ENCODE assay signal across 26 cellular contexts in the genomic region with DNA sequence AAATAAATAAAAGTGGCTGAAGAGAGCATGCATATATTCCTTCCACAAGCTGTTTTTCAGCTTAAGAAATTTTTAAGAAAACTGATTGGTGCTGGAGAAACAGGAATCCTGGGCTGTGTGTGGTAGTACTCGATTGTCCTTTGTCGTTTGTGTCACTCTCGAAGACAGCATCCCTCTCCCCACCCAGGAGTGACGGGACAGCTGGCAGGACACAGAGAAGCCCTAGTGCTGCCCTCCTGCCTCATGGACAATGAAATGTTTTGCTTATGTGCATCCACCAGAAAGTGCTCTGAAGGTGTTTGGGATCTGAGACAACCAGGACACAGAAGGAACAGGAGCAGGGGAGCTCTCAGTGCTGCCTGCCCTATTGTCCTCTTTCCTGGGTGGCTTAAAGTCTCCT. TPM values are rescaled to one million over a fixed set of nuclear protein-coding genes. Genes with fewer than 3 reads are reported as not detected.
DNase-seq lines count a peak whose midpoint lies in the region; TF ChIP-seq lines count a peak whose summit lies in the region.
"Had no signal": no experiment of that assay in that cellular context is flagged by ENCODE, and none has a peak within 500 bp of the region (broad histone marks: within the 10 kb centered on the region; RNA-seq: fewer than 3 reads in every experiment).

No MANE protein-coding gene starts in this region.

- H3K4me3 ChIP-seq in endodermal cell (ENCODE audit: low read length): no peak overlapping the region
- H3K4me3 ChIP-seq: BLaER1, left lung had no signal

- peaks cover 29% of the 10 kb centered on the region for H3K36me3 Mint-ChIP-seq in activated naive CD8-positive, alpha-beta T cell treated with anti-CD3 and anti-CD28 coated beads for 36 hours
- H3K36me3 Mint-ChIP-seq in endodermal cell (ENCODE audit: low read depth): peaks cover 3% of the 10 kb centered on the region
- H3K36me3 Mint-ChIP-seq in nephron progenitor cell (ENCODE audit: low read depth): no peaks in the 10 kb centered on the region

- no peaks in the 10 kb centered on the region for H3K4me1 ChIP-seq in endodermal cell (ENCODE audit: control insufficient read depth, insufficient read depth, low read length)
- H3K4me1 ChIP-seq: foreskin keratinocyte had no signal

- no peak overlapping the region for H3K9ac ChIP-seq in endodermal cell (ENCODE audit: extremely low read depth, low read length, poor library complexity, severe bottlenecking)
- H3K9ac ChIP-seq: BLaER1 had no signal

- no peak overlapping the region for H3K4me3 Mint-ChIP-seq in activated naive CD8-positive, alpha-beta T cell treated with anti-CD3 and anti-CD28 coated beads for 36 hours
- H3K4me3 Mint-ChIP-seq in endodermal cell (no peak overlapping the region), nephron progenitor cell (no peak overlapping the region)
- H3K4me3 Mint-ChIP-seq: activated CD4-positive, alpha-beta T cell treated with anti-CD3 and anti-CD28 coated beads, Interleukin-2, amount 10 ng/mL, durations not matched to agents 24 days and 14 days; activated T-helper 1 cell treated with anti-CD3 and anti-CD28 coated beads, Interleukin-12 subunit alpha, Interleukin-12 subunit beta, Interleukin-2, Interleukin-4 antibody, amounts not matched to agents 30 ng/mL and 10 ng/mL and 1 ng/mL, durations not matched to agents 14 hours and 24 hours and 36 hours had no signal

- H3K27me3 Mint-ChIP-seq in activated naive CD8-positive, alpha-beta T cell treated with anti-CD3 and anti-CD28 coated beads for 36 hours: no peaks in the 10 kb centered on the region
- H3K27me3 Mint-ChIP-seq in endodermal cell (ENCODE audit: insufficient read depth) (no peaks in the 10 kb centered on the region), nephron progenitor cell (ENCODE audit: low read depth, poor library complexity) (peaks cover 8% of the 10 kb centered on the region)
- H3K27me3 Mint-ChIP-seq: activated CD4-positive, alpha-beta T cell treated with anti-CD3 and anti-CD28 coated beads, Interleukin-2, amount 10 ng/mL, durations not matched to agents 24 days and 14 days had no signal

- H3K27me3 ChIP-seq in endodermal cell (ENCODE audit: control insufficient read depth, insufficient read depth, low read length, poor library complexity, severe bottlenecking): no peaks in the 10 kb centered on the region
- H3K27me3 ChIP-seq: BLaER1, foreskin keratinocyte, left lung had no signal

- TF ChIP-seq CTCF in endodermal cell (conservative IDR thresholded peaks at IDR 0.05) (no peak), nephron progenitor cell (IDR thresholded peaks at IDR 0.05) (no peak)

- peaks cover 8% of the 10 kb centered on the region for H3K9me3 Mint-ChIP-seq in activated naive CD8-positive, alpha-beta T cell treated with anti-CD3 and anti-CD28 coated beads for 36 hours
- H3K9me3 Mint-ChIP-seq in endodermal cell (peaks cover 17% of the 10 kb centered on the region), nephron progenitor cell (peaks cover 5% of the 10 kb centered on the region)
- H3K9me3 Mint-ChIP-seq: activated CD4-positive, alpha-beta T cell treated with anti-CD3 and anti-CD28 coated beads, Interleukin-2, amount 10 ng/mL, durations not matched to agents 24 days and 14 days; activated T-helper 1 cell treated with anti-CD3 and anti-CD28 coated beads, Interleukin-12 subunit alpha, Interleukin-12 subunit beta, Interleukin-2, Interleukin-4 antibody, amounts not matched to agents 30 ng/mL and 10 ng/mL and 1 ng/mL, durations not matched to agents 14 hours and 24 hours and 36 hours had no signal

- no peak overlapping the region for H3K27ac ChIP-seq in endodermal cell (ENCODE audit: low read depth, low read length)
- H3K27ac ChIP-seq: BLaER1, foreskin keratinocyte, left lung, VCaP had no signal

- H3K4me1 Mint-ChIP-seq in activated naive CD8-positive, alpha-beta T cell treated with anti-CD3 and anti-CD28 coated beads for 36 hours: peaks cover 42% of the 10 kb centered on the region
- peaks cover 6% of the 10 kb centered on the region for H3K4me1 Mint-ChIP-seq in endodermal cell
- peaks cover 14% of the 10 kb centered on the region for H3K4me1 Mint-ChIP-seq in nephron progenitor cell

- DNase-seq in Ammon's horn (ENCODE audit: low spot score) (peak; percentile 72), endodermal cell (peak; percentile 30), nephron progenitor cell (no peak), AML-193 (lab: John Stamatoyannopoulos, UW) (no peak), COR-L47 (lab: John Stamatoyannopoulos, UW) (no peak), germinal center (ENCODE audit: low spot score) (no peak), NCI-H510A treated with DMSO at 0.1 percent for 48 hours (lab: John Stamatoyannopoulos, UW) (no peak)
- no peak for DNase-seq in activated naive CD8-positive, alpha-beta T cell treated with anti-CD3 and anti-CD28 coated beads for 36 hours
- DNase-seq: activated CD4-positive, alpha-beta T cell treated with anti-CD3 and anti-CD28 coated beads, Interleukin-2, amount 10 ng/mL, durations not matched to agents 24 days and 14 days; activated naive CD4-positive, alpha-beta T cell treated with anti-CD3 and anti-CD28 coated beads, Interleukin-2, amount 50 U/mL, for 16 hours; effector CD4-positive, alpha-beta T cell; EL; foreskin keratinocyte; left lung; NCI-H1048; NCI-H187 treated with DMSO at 0.1 percent for 48 hours; NCI-H226; NCI-H748 treated with DMSO at 0.1 percent for 48 hours; RPMI8226; T-helper 2 cell had no signal

- no peaks in the 10 kb centered on the region for H3K36me3 ChIP-seq in endodermal cell (ENCODE audit: control insufficient read depth, insufficient read depth, low read length)

- WGBS in endodermal cell (ENCODE audit: insufficient coverage in 1 of 2, insufficient read length in 1 of 2), 2 experiments: 96% methylated on average over 4 of the region's 4 CpGs; no CpG with 5 or more reads in 1 of the 2 experiments

- H3K27ac Mint-ChIP-seq in activated naive CD8-positive, alpha-beta T cell treated with anti-CD3 and anti-CD28 coated beads for 36 hours: peak overlapping the region; percentile 25
- H3K27ac Mint-ChIP-seq in endodermal cell (no peak overlapping the region), nephron progenitor cell (peak overlapping the region; percentile 41)
- H3K27ac Mint-ChIP-seq: activated CD4-positive, alpha-beta T cell treated with anti-CD3 and anti-CD28 coated beads, Interleukin-2, amount 10 ng/mL, durations not matched to agents 24 days and 14 days; activated T-helper 1 cell treated with anti-CD3 and anti-CD28 coated beads, Interleukin-12 subunit alpha, Interleukin-12 subunit beta, Interleukin-2, Interleukin-4 antibody, amounts not matched to agents 30 ng/mL and 10 ng/mL and 1 ng/mL, durations not matched to agents 14 hours and 24 hours and 36 hours had no signal

- H3K9me3 ChIP-seq in endodermal cell (ENCODE audit: control insufficient read depth, low read length): no peaks in the 10 kb centered on the region
- H3K9me3 ChIP-seq: BLaER1, left lung had no signal

RNA-seq across cellular contexts. Expression of gene PLAAT4, which starts 12.8 kb away (rescaled TPM):
- 10 to 100 TPM; 34.2 to 40.5 TPM for total RNA-seq in activated naive CD8-positive, alpha-beta T cell treated with anti-CD3 and anti-CD28 coated beads for 36 hours
- total RNA-seq in endodermal cell: under 1 TPM in 1 of 2 donors, not detected in 1; 0.58 TPM
- not detected for polyA plus RNA-seq in endodermal cell (2013, experiment 1 of 2)
- polyA plus RNA-seq in endodermal cell (2013, experiment 2 of 2): not detected
- polyA plus RNA-seq: neural cell had no signal

RNA-seq across cellular contexts. Expression of gene PLAAT2, which starts 13.8 kb away (rescaled TPM):
- 1 to 10 TPM in 1 of 2 experiments, under 1 TPM in 1; 0.52 to 1.0 TPM for total RNA-seq in activated naive CD8-positive, alpha-beta T cell treated with anti-CD3 and anti-CD28 coated beads for 36 hours
- not detected for total RNA-seq in endodermal cell
- polyA plus RNA-seq in endodermal cell (2013, experiment 1 of 2): not detected
- polyA plus RNA-seq in endodermal cell (2013, experiment 2 of 2): not detected
- total RNA-seq: activated CD4-positive, alpha-beta T cell treated with anti-CD3 and anti-CD28 coated beads, Interleukin-2, amount 10 ng/mL, durations not matched to agents 24 days and 14 days; activated T-helper 1 cell treated with anti-CD3 and anti-CD28 coated beads, Interleukin-12 subunit alpha, Interleukin-12 subunit beta, Interleukin-2, Interleukin-4 antibody, amounts not matched to agents 30 ng/mL and 10 ng/mL and 1 ng/mL, durations not matched to agents 14 hours and 24 hours and 36 hours; foreskin keratinocyte; posterior vena cava; urinary bladder had no signal
- polyA plus RNA-seq: neural cell, urinary bladder had no signal

RNA-seq across cellular contexts. Expression of gene LGALS12, which starts 43.5 kb away (rescaled TPM):
- not detected for total RNA-seq in activated naive CD8-positive, alpha-beta T cell treated with anti-CD3 and anti-CD28 coated beads for 36 hours
- 10 to 100 TPM in 1 of 2 donors, 1 to 10 TPM in 1; 6.7 to 15.9 TPM for total RNA-seq in endodermal cell
- polyA plus RNA-seq in endodermal cell (2013, experiment 1 of 2): 0.50 TPM
- polyA plus RNA-seq in endodermal cell (2013, experiment 2 of 2): 0.62 TPM
- total RNA-seq: activated CD4-positive, alpha-beta T cell treated with anti-CD3 and anti-CD28 coated beads, Interleukin-2, amount 10 ng/mL, durations not matched to agents 24 days and 14 days; activated T-helper 1 cell treated with anti-CD3 and anti-CD28 coated beads, Interleukin-12 subunit alpha, Interleukin-12 subunit beta, Interleukin-2, Interleukin-4 antibody, amounts not matched to agents 30 ng/mL and 10 ng/mL and 1 ng/mL, durations not matched to agents 14 hours and 24 hours and 36 hours; foreskin keratinocyte had no signal
- polyA plus RNA-seq: foreskin keratinocyte, neural cell had no signal

RNA-seq across cellular contexts. Expression of gene PLAAT5, which starts 58.4 kb away (rescaled TPM):
- under 1 TPM in 1 of 2 experiments, not detected in 1; 0.18 TPM for total RNA-seq in activated naive CD8-positive, alpha-beta T cell treated with anti-CD3 and anti-CD28 coated beads for 36 hours
- total RNA-seq in endodermal cell: 10 to 100 TPM; 14.0 to 18.1 TPM
- polyA plus RNA-seq in endodermal cell (2013, experiment 1 of 2): 0.71 TPM
- polyA plus RNA-seq in endodermal cell (2013, experiment 2 of 2): 0.33 TPM
- total RNA-seq: activated CD4-positive, alpha-beta T cell treated with anti-CD3 and anti-CD28 coated beads, Interleukin-2, amount 10 ng/mL, durations not matched to agents 24 days and 14 days; activated T-helper 1 cell treated with anti-CD3 and anti-CD28 coated beads, Interleukin-12 subunit alpha, Interleukin-12 subunit beta, Interleukin-2, Interleukin-4 antibody, amounts not matched to agents 30 ng/mL and 10 ng/mL and 1 ng/mL, durations not matched to agents 14 hours and 24 hours and 36 hours; foreskin keratinocyte had no signal
- polyA plus RNA-seq: foreskin keratinocyte had no signal

Comparison
In these comparisons a context has a peak if more than half of its experiments do, and no peak if none do; other contexts are left out.
1. DNase-seq: peak in Ammon's horn (single experiment) and endodermal cell (single experiment); none in activated naive CD8-positive, alpha-beta T cell treated with anti-CD3 and anti-CD28 coated beads for 36 hours (single experiment), nephron progenitor cell (single experiment), AML-193 (0 of 2), COR-L47 (single experiment), germinal center (single experiment) and NCI-H510A treated with DMSO at 0.1 percent for 48 hours (single experiment).
2. RNA of gene PLAAT4, which starts 12.8 kb away (total RNA-seq): 34.2 to 40.5 TPM in activated naive CD8-positive, alpha-beta T cell treated with anti-CD3 and anti-CD28 coated beads for 36 hours; 0.58 TPM in endodermal cell; every median in the first group is over 10 times any median in the second.
3. RNA of gene LGALS12, which starts 43.5 kb away (total RNA-seq): 6.7 to 15.9 TPM in endodermal cell; not detected in activated naive CD8-positive, alpha-beta T cell treated with anti-CD3 and anti-CD28 coated beads for 36 hours; every median in the first group is over 4 times any median in the second.